9 cellular contexts compared by ENCODE assay signal in genomic region chr18:55489034-55489741, GRCh38.
A peak's percentile ranks its signal among the peaks of the same experiment; 100 is the strongest.
DNase-seq lines count a peak whose midpoint lies in the region; ATAC-seq and TF ChIP-seq lines count a peak whose summit lies in the region.
"Had no signal": no experiment of that assay in that cellular context is flagged by ENCODE, and none has a peak within 500 bp of the region (broad histone marks: within the 10 kb centered on the region; RNA-seq: fewer than 3 reads in every experiment).

No MANE protein-coding gene starts in this region.

- H3K9me3 ChIP-seq in body of pancreas (no peaks in the 10 kb centered on the region), HAP-1 (no peaks in the 10 kb centered on the region), vagina (no peaks in the 10 kb centered on the region)

- H3K27me3 ChIP-seq in body of pancreas (no peaks in the 10 kb centered on the region), HAP-1 (ENCODE audit: low read depth) (no peaks in the 10 kb centered on the region), vagina (no peaks in the 10 kb centered on the region)

- intact Hi-C loops in body of pancreas (cut with DNase I) (no loop called here), vagina (cut with DNase I) (loop anchor here (10.0 kb wide), 1 partner anchor 54 kb away; no protein-coding TSS in a partner anchor)

- H3K4me3 Mint-ChIP-seq in immature natural killer cell: peak overlapping the region; percentile 1 to 53 (median 25)
- H3K4me3 Mint-ChIP-seq: activated naive CD4-positive, alpha-beta T cell treated with anti-CD3 and anti-CD28 coated beads for 36 hours had no signal

- in situ Hi-C loops in HAP-1 (cut with MboI; ENCODE audit: low sequenced_read_pairs): no loop called here

- TF ChIP-seq POLR2A in body of pancreas (IDR thresholded peaks at IDR 0.05) (no peak), vagina (IDR thresholded peaks at IDR 0.05) (no peak)

- H3K4me1 ChIP-seq in body of pancreas: no peaks in the 10 kb centered on the region
- H3K4me1 ChIP-seq in HAP-1: peaks cover 13% of the 10 kb centered on the region
- H3K4me1 ChIP-seq in vagina: peaks cover 23% of the 10 kb centered on the region

- no peaks in the 10 kb centered on the region for H3K36me3 Mint-ChIP-seq in immature natural killer cell

- H3K4me1 Mint-ChIP-seq in immature natural killer cell: peaks cover 10 to 13% of the 10 kb centered on the region in 2 donors

- H3K27ac Mint-ChIP-seq in immature natural killer cell: peak overlapping the region in 3 of 6 donors; percentile 34 to 63 (median 58)
- H3K27ac Mint-ChIP-seq: activated naive CD4-positive, alpha-beta T cell treated with anti-CD3 and anti-CD28 coated beads for 36 hours had no signal

- WGBS in body of pancreas, 2 donors: 44 to 52% methylated on average over 4 of the region's 4 CpGs

- peak; percentile 10 for DNase-seq in H4 (ENCODE audit: low spot score)
- peak; percentile 85 for DNase-seq in NCI-H146 treated with DMSO at 0.1 percent for 48 hours (lab: John Stamatoyannopoulos, UW; ENCODE audit: unreplicated experiment)
- DNase-seq in immature natural killer cell: no peak
- DNase-seq in body of pancreas: no peak
- DNase-seq in HAP-1 (ENCODE audit: low spot score in 2 of 2): no peak
- no peak for DNase-seq in stimulated activated CD8-positive, alpha-beta memory T cell treated with anti-CD3 and anti-CD28 coated beads, Interleukin-4, amount 100 ng/mL, for 48 hours
- no peak for DNase-seq in vagina (ENCODE audit: extremely low spot score in 2 of 2)

- H3K36me3 ChIP-seq in body of pancreas (replicated peaks in 1 of 2; ENCODE audit: insufficient read depth in 1 of 2, low read depth in 2 of 2) (no peaks in the 10 kb centered on the region), HAP-1 (replicated peaks) (no peaks in the 10 kb centered on the region), vagina (no peaks in the 10 kb centered on the region)

- no peak overlapping the region for H3K27ac ChIP-seq in body of pancreas
- H3K27ac ChIP-seq in vagina: no peak overlapping the region

- peaks cover 0 to 3% (median 2%) of the 10 kb centered on the region in 3 donors for H3K27me3 Mint-ChIP-seq in immature natural killer cell (ENCODE audit: low read depth in 3 of 3)

- H3K4me3 ChIP-seq in body of pancreas: no peak overlapping the region
- H3K4me3 ChIP-seq in HAP-1: no peak overlapping the region
- H3K4me3 ChIP-seq in vagina: no peak overlapping the region

- TF ChIP-seq CTCF in body of pancreas (IDR thresholded peaks at IDR 0.05) (no peak), vagina (IDR thresholded peaks at IDR 0.05) (no peak)

- ATAC-seq in GM18517 (IDR thresholded peaks at IDR 0.05; ENCODE audit: unreplicated experiment): peak; percentile 31
- ATAC-seq in body of pancreas: no peak

- no peaks in the 10 kb centered on the region for H3K9me3 Mint-ChIP-seq in immature natural killer cell
- H3K9me3 Mint-ChIP-seq: activated naive CD4-positive, alpha-beta T cell treated with anti-CD3 and anti-CD28 coated beads for 36 hours had no signal

Comparison
In these comparisons a context has a peak if more than half of its experiments do, and no peak if none do; other contexts are left out.
1. DNase-seq: peak in H4 (single experiment) and NCI-H146 treated with DMSO at 0.1 percent for 48 hours (single experiment); none in immature natural killer cell (0 of 3), body of pancreas (0 of 4), HAP-1 (0 of 2), stimulated activated CD8-positive, alpha-beta memory T cell treated with anti-CD3 and anti-CD28 coated beads, Interleukin-4, amount 100 ng/mL, for 48 hours (single experiment) and vagina (0 of 2).